10 cellular contexts compared by ENCODE assay signal in the genomic region with DNA sequence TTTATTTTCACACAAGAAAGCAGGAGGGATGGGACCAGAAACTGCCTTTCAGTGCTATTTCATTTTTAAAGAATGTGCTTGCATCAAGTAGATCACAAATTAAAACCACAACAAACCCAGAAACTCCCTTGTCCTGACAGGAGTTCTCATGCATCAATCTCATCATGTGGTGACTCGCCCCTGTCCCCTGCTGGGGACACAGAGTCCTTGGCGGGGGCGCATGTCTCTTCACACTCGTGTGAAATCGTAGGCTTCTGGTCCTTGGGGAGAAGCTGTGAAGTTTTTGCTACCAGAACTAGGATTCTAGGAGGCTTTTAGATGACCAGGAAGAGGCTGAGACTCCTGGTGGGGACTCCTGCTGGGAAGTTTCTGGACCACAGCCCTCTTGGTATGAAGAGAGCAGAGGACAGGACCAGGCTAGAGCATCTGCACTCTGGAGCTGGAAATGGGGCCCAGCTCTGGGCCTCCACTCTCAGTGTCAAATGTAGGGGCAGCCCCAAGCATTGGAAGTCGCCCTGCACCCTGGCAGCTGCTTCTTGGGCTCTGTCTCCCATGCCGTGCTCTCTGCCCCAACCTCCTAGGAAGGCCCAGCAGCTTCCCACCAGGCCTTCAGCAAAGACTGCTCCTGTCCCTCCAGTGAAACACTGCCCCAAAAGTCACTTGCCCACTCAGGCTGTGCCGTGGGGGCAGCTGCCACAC. TPM values are rescaled to one million over a fixed set of nuclear protein-coding genes. Genes with fewer than 3 reads are reported as not detected.
DNase-seq lines count a peak whose midpoint lies in the region; ATAC-seq, FAIRE-seq and TF ChIP-seq lines count a peak whose summit lies in the region.
"Had no signal": no experiment of that assay in that cellular context is flagged by ENCODE, and none has a peak within 500 bp of the region (broad histone marks: within the 10 kb centered on the region; RNA-seq: fewer than 3 reads in every experiment).

No MANE protein-coding gene starts in this region.

- no peaks in the 10 kb centered on the region for H3K36me3 ChIP-seq in BJ (ENCODE audit: control insufficient read depth, insufficient read depth, low read length)
- H3K36me3 ChIP-seq: right lobe of liver had no signal

- H3K4me3 ChIP-seq in BJ (ENCODE audit: low read depth, low read length) = no peak overlapping the region
- H3K4me3 ChIP-seq in WI38 (ENCODE audit: low read depth, low read length) = no peak overlapping the region
- H3K4me3 ChIP-seq: right lobe of liver had no signal

- FAIRE-seq in D721Med (lab: Jason Lieb, UNC) = no peak

- H3K27me3 ChIP-seq in BJ (ENCODE audit: control insufficient read depth, insufficient read depth, low read length) = peaks cover 2% of the 10 kb centered on the region; the same call in 1 of the 2 replicates
- H3K27me3 ChIP-seq: right lobe of liver had no signal

- CTCF ChIA-PET in BJ (lab: Yijun Ruan, JAX) = interaction anchor here (0.9 to 1.6 kb wide), 4 partner anchors 8 to 245 kb away, joined by 3 to 5 read pairs (median 4); no protein-coding TSS in a partner anchor

- no peak for DNase-seq in BJ (ENCODE audit: low read depth)
- DNase-seq in GM20000 (ENCODE audit: low spot score) = peak; percentile 42
- DNase-seq in mesenteric fat pad (ENCODE audit: low spot score) = peak; percentile 72
- DNase-seq in NCI-H1417 (lab: John Stamatoyannopoulos, UW) = no peak
- DNase-seq in D721Med (ENCODE audit: insufficient read length, low spot score) = no peak
- DNase-seq: activated naive CD4-positive, alpha-beta T cell; right lobe of liver had no signal

- TF ChIP-seq CTCF in BJ (IDR thresholded peaks at IDR 0.05; ENCODE audit: insufficient read depth, low read depth, low read length) (peak; percentile 46), GM20000 (IDR thresholded peaks at IDR 0.05; ENCODE audit: extremely low read depth, missing control alignments) (no peak), WI38 (IDR thresholded peaks at IDR 0.05; ENCODE audit: low read depth, low read length) (0 out of 2 replicates have a peak, but pooled peaks have one; percentile 15), D721Med (IDR thresholded peaks at IDR 0.05; ENCODE audit: insufficient read depth, missing control alignments) (no peak)

- ATAC-seq in GM21526 (IDR thresholded peaks at IDR 0.05; ENCODE audit: low FRiP score, unreplicated experiment) (no peak), GM21423 (IDR thresholded peaks at IDR 0.05; ENCODE audit: unreplicated experiment) (no peak)

- POLR2A ChIA-PET in BJ (lab: Charles Lee) = no interaction called here

RNA-seq across cellular contexts. Expression of gene OPN4, which starts 9.8 kb away (rescaled TPM):
- polyA plus RNA-seq in BJ (2011; rRNA removed) = not detected in 2 replicates
- polyA minus RNA-seq in BJ (2011; rRNA and poly(A)+ RNA removed) = not detected in 2 replicates
- total RNA-seq in mesenteric fat pad = not detected
- total RNA-seq: right lobe of liver had no signal

RNA-seq across cellular contexts. Expression of gene LDB3, which starts 23.8 kb away (rescaled TPM):
- polyA plus RNA-seq in BJ (2011; rRNA removed) = 0.55 and 0.83 TPM in 2 replicates
- polyA minus RNA-seq in BJ (2011; rRNA and poly(A)+ RNA removed) = 0.71 and 0.72 TPM in 2 replicates
- total RNA-seq in mesenteric fat pad = 1.3 TPM

Comparison
In these comparisons a context has a peak if more than half of its experiments do, and no peak if none do; other contexts are left out.
1. DNase-seq: peak in GM20000 (single experiment) and mesenteric fat pad (single experiment); none in BJ (single experiment), NCI-H1417 (0 of 3) and D721Med (single experiment).
2. CTCF ChIP-seq: peak in BJ (single experiment) and WI38 (single experiment); none in GM20000 (single experiment) and D721Med (single experiment).